In the genomic region with DNA sequence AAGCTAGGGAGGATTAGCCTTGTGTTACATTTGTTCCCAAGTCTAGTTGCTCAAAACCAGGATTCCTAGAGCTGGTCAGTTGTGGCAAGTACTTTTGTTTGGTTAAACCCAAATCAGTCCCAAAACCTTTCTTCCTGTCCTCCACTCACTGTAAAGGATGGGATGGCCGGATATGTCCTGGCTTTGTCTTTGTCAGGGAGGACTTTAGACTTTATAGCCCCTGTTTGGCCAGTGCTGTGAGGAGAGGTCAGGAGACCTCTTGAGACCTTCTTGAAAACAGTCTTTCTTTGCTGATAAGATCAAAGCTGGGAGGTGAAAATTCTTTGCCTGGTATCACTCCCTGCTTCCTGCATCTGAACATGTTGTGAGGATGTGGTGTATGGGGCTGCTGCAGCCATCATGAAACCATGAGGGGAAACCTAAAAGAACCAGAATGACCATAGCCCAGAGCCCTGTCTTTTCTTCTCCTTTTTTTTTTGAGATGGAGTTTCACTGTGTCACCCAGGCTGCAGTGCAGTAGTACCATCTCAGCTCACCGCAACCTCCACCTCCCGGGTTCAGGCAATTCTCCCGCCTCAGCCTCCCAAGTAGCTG, we compare ENCODE assay signal across 32 cellular contexts.
"Had no signal": no experiment of that assay in that cellular context is flagged by ENCODE, and none has a peak within 500 bp of the region (broad histone marks: within the 10 kb centered on the region; RNA-seq: fewer than 3 reads in every experiment).

No MANE protein-coding gene starts in this region.

- H3K36me3 ChIP-seq: brain microvascular endothelial cell, cardiac muscle cell, MG63, Peyer's patch, SJSA1 had no signal

- DNase-seq: activated CD4-positive, alpha-beta T cell treated with anti-CD3 and anti-CD28 coated beads for 48 hours; activated CD4-positive, alpha-beta T cell treated with anti-CD3 and anti-CD28 coated beads, Interleukin-2, amount 50 U/mL, for 4 hours; activated CD4-positive, CD25-positive, alpha-beta regulatory T cell treated with anti-CD3 and anti-CD28 coated beads, Interleukin-2, amount 50 U/mL, for 72 hours; activated CD8-positive, alpha-beta memory T cell treated with anti-CD3 and anti-CD28 coated beads, Interleukin-2, amount 10 ng/mL, durations not matched to agents 7 days and 5 days; activated gamma-delta T cell; activated naive CD4-positive, alpha-beta T cell treated with anti-CD3 and anti-CD28 coated beads for 36 hours; activated naive CD8-positive, alpha-beta T cell treated with anti-CD3 and anti-CD28 coated beads for 36 hours; activated T-cell treated with anti-CD3 and anti-CD28 coated beads, Interleukin-2, amount 50 U/mL, for 48 hours; brain microvascular endothelial cell; MG63; MV-4-11; NCI-H1105; NCI-H1436; NCI-H1694 treated with DMSO at 0.1 percent for 48 hours; NCI-H2029 treated with DMSO at 0.1 percent for 48 hours; NCI-H345; NCI-H510A; NCI-H526 treated with DMSO at 0.1 percent for 48 hours; NCI-H82; NK-92 treated with Interleukin-12 subunit alpha and Interleukin-12 subunit beta, amount 100 ng/mL, for 24 hours; OCI-M1; Peyer's patch; Right ventricle myocardium superior; SW 1271; T-helper 9 cell had no signal

- H3K9me3 ChIP-seq: Peyer's patch, SJSA1 had no signal

- H3K4me3 Mint-ChIP-seq: activated CD8-positive, alpha-beta memory T cell treated with anti-CD3 and anti-CD28 coated beads, Interleukin-2, amount 10 ng/mL, durations not matched to agents 7 days and 5 days; activated naive CD4-positive, alpha-beta T cell treated with anti-CD3 and anti-CD28 coated beads for 36 hours; activated naive CD8-positive, alpha-beta T cell treated with anti-CD3 and anti-CD28 coated beads for 36 hours; activated T-helper 17 cell treated with anti-CD3 and anti-CD28 coated beads, Interleukin-2, amount 50 U/mL, for 72 hours; T-helper 1 cell treated with Interleukin-12 subunit alpha and Interleukin-12 subunit beta and Interleukin-4 antibody, amounts not matched to agents 30 μg/mL and 1 μg/mL, for 36 hours; WTC11 had no signal

- H3K27ac Mint-ChIP-seq: activated CD8-positive, alpha-beta memory T cell treated with anti-CD3 and anti-CD28 coated beads, Interleukin-2, amount 10 ng/mL, durations not matched to agents 7 days and 5 days; activated naive CD4-positive, alpha-beta T cell treated with anti-CD3 and anti-CD28 coated beads for 36 hours; activated naive CD8-positive, alpha-beta T cell treated with anti-CD3 and anti-CD28 coated beads for 36 hours; activated T-helper 17 cell treated with anti-CD3 and anti-CD28 coated beads, Interleukin-2, amount 50 U/mL, for 72 hours; T-helper 1 cell treated with Interleukin-12 subunit alpha and Interleukin-12 subunit beta and Interleukin-4 antibody, amounts not matched to agents 30 μg/mL and 1 μg/mL, for 36 hours; WTC11 had no signal

- H3K4me1 Mint-ChIP-seq: activated naive CD8-positive, alpha-beta T cell treated with anti-CD3 and anti-CD28 coated beads for 36 hours; activated T-helper 17 cell treated with anti-CD3 and anti-CD28 coated beads, Interleukin-2, amount 50 U/mL, for 72 hours; WTC11 had no signal

- H3K27me3 Mint-ChIP-seq: activated naive CD8-positive, alpha-beta T cell treated with anti-CD3 and anti-CD28 coated beads for 36 hours; activated T-helper 17 cell treated with anti-CD3 and anti-CD28 coated beads, Interleukin-2, amount 50 U/mL, for 72 hours had no signal

- ATAC-seq: activated CD8-positive, alpha-beta memory T cell treated with anti-CD3 and anti-CD28 coated beads, Interleukin-2, amount 10 ng/mL, durations not matched to agents 7 days and 5 days; activated T-helper 17 cell treated with anti-CD3 and anti-CD28 coated beads, Interleukin-2, amount 50 U/mL, for 72 hours; SK-N-SH treated with all-trans-retinoic acid at 6 μM for 48 hours; WTC11 had no signal

- H3K27me3 ChIP-seq: brain microvascular endothelial cell, cardiac muscle cell, MG63, Peyer's patch, SJSA1 had no signal

- H3K9me3 Mint-ChIP-seq: activated naive CD4-positive, alpha-beta T cell treated with anti-CD3 and anti-CD28 coated beads for 36 hours; activated naive CD8-positive, alpha-beta T cell treated with anti-CD3 and anti-CD28 coated beads for 36 hours; activated T-helper 17 cell treated with anti-CD3 and anti-CD28 coated beads, Interleukin-2, amount 50 U/mL, for 72 hours; T-helper 1 cell treated with Interleukin-12 subunit alpha and Interleukin-12 subunit beta and Interleukin-4 antibody, amounts not matched to agents 30 μg/mL and 1 μg/mL, for 36 hours had no signal

- H3K4me3 ChIP-seq: cardiac muscle cell, MG63, Peyer's patch, SJSA1 had no signal

- H3K36me3 Mint-ChIP-seq: activated CD8-positive, alpha-beta memory T cell treated with anti-CD3 and anti-CD28 coated beads, Interleukin-2, amount 10 ng/mL, durations not matched to agents 7 days and 5 days; activated naive CD8-positive, alpha-beta T cell treated with anti-CD3 and anti-CD28 coated beads for 36 hours; WTC11 had no signal

- H3K27ac ChIP-seq: brain microvascular endothelial cell, cardiac muscle cell, Peyer's patch, RWPE1, SJSA1 had no signal
